Comparison of ENCODE assay signal across 21 cellular contexts in genomic region chr2:57080035-57080434, GRCh38.
A peak's percentile ranks its signal among the peaks of the same experiment; 100 is the strongest.
DNase-seq lines count a peak whose midpoint lies in the region; ATAC-seq and TF ChIP-seq lines count a peak whose summit lies in the region.
"Had no signal": no experiment of that assay in that cellular context is flagged by ENCODE, and none has a peak within 500 bp of the region (broad histone marks: within the 10 kb centered on the region; RNA-seq: fewer than 3 reads in every experiment).

No MANE protein-coding gene starts in this region.

- no peaks in the 10 kb centered on the region for H3K4me1 ChIP-seq in Panc1 (ENCODE audit: control insufficient read depth, insufficient read depth, low read length)
- H3K4me1 ChIP-seq: gastrocnemius medialis, lower lobe of right lung, psoas muscle had no signal

- CTCF ChIA-PET in Panc1 (lab: Charles Lee) = no interaction called here

- intact Hi-C loops in Panc1 (cut with micrococcal nuclease; ENCODE audit: unreplicated experiment) (no loop called here), left ventricle myocardium superior (cut with micrococcal nuclease) (no loop called here)

- no peak for ATAC-seq in Panc1
- ATAC-seq in left ventricle myocardium superior = no peak
- no peak for ATAC-seq in HG02623 (IDR thresholded peaks at IDR 0.05; ENCODE audit: unreplicated experiment)
- ATAC-seq in GM21825 (IDR thresholded peaks at IDR 0.05; ENCODE audit: unreplicated experiment) = no peak
- ATAC-seq: activated CD8-positive, alpha-beta T cell treated with anti-CD3 and anti-CD28 coated beads, Interleukin-2, amount 10 ng/mL, durations not matched to agents 7 days and 5 days; gastrocnemius medialis; lower lobe of right lung; psoas muscle had no signal

- DNase-seq in HCEC 1CT (peak; percentile 79), Panc1 (ENCODE audit: low read depth, low spot score) (peak; percentile 10), epithelial cell of esophagus (ENCODE audit: low read depth) (peak; percentile 74), non-pigmented ciliary epithelial cell (ENCODE audit: low read depth) (peak; percentile 15), left ventricle myocardium superior (no peak)
- DNase-seq: activated CD4-positive, alpha-beta T cell treated with anti-CD3 and anti-CD28 coated beads for 1 hour; activated CD8-positive, alpha-beta T cell treated with anti-CD3 and anti-CD28 coated beads, Interleukin-2, amount 10 ng/mL, durations not matched to agents 7 days and 5 days; activated gamma-delta T cell treated with Interleukin-2 at 50 U/mL for 16 hours; CD4-positive, alpha-beta memory T cell; dermis blood vessel endothelial cell; gastrocnemius medialis; GOT3; lower lobe of right lung; NCI-H2171; NCI-H69; psoas muscle; SIG-M5; T-helper 1 cell had no signal

- H3K36me3 ChIP-seq in Panc1 (ENCODE audit: control insufficient read depth, insufficient read depth, low read length) = no peaks in the 10 kb centered on the region
- H3K36me3 ChIP-seq: gastrocnemius medialis, lower lobe of right lung, thoracic aorta had no signal

- H3K27me3 ChIP-seq in Panc1 (ENCODE audit: control insufficient read depth, insufficient read depth, low read length) = no peaks in the 10 kb centered on the region
- H3K27me3 ChIP-seq: gastrocnemius medialis had no signal

- TF ChIP-seq CTCF in Panc1 (IDR thresholded peaks at IDR 0.05) = no peak
- TF ChIP-seq CTCF in epithelial cell of esophagus (IDR thresholded peaks at IDR 0.05; ENCODE audit: insufficient read depth, low read depth, low read length, missing control alignments) = no peak

- in situ Hi-C loops in Panc1 (cut with HindIII; ENCODE audit: low pct_unique_long_range_greater_than_20kb, low sequenced_read_pairs) = no loop called here

- BruUV-seq in Panc1 (replicated peaks; lab: Mats Ljungman, UMichigan) = no TSS peak

- H3K4me3 ChIP-seq in Panc1 (ENCODE audit: low read depth in 2 of 2, low read length in 2 of 2) (no peak overlapping the region), epithelial cell of esophagus (ENCODE audit: low read length) (no peak overlapping the region)
- H3K4me3 ChIP-seq: gastrocnemius medialis, lower lobe of right lung, psoas muscle, thoracic aorta had no signal

- H3K9me3 ChIP-seq in Panc1 (ENCODE audit: control insufficient read depth, insufficient read depth, low read depth, low read length) = no peaks in the 10 kb centered on the region
- H3K9me3 ChIP-seq: gastrocnemius medialis, lower lobe of right lung, psoas muscle, thoracic aorta had no signal

- POLR2A ChIA-PET in Panc1 (lab: Charles Lee) = no interaction called here

- no peak overlapping the region for H3K27ac ChIP-seq in Panc1 (ENCODE audit: low read length)
- H3K27ac ChIP-seq: gastrocnemius medialis, lower lobe of right lung, psoas muscle, thoracic aorta had no signal
